In genomic region chr3:157058392-157059071, GRCh38 we compare ENCODE assay signal across 12 cellular contexts.
"Had no signal": no experiment of that assay in that cellular context is flagged by ENCODE, and none has a peak within 500 bp of the region (broad histone marks: within the 10 kb centered on the region; RNA-seq: fewer than 3 reads in every experiment).

No MANE protein-coding gene starts in this region.

- H3K9me3 ChIP-seq: esophagus muscularis mucosa, right lobe of liver, testis had no signal

- H3K36me3 ChIP-seq: esophagus muscularis mucosa, right lobe of liver had no signal

- ATAC-seq: right lobe of liver, WTC11 had no signal

- DNase-seq: activated CD4-positive, alpha-beta memory T cell treated with anti-CD3 and anti-CD28 coated beads for 36 hours; activated CD4-positive, alpha-beta T cell treated with anti-CD3 and anti-CD28 coated beads for 4 hours; effector CD4-positive, alpha-beta T cell; naive B cell; right lobe of liver; small intestine; stimulated activated CD4-positive, alpha-beta T cell treated with anti-CD3 and anti-CD28 coated beads, Interleukin-15, amount 100 ng/mL, for 24 hours; stimulated activated CD4-positive, alpha-beta T cell treated with anti-CD3 and anti-CD28 coated beads, Interleukin-4, amount 100 ng/mL, for 1 hour; testis had no signal

- H3K4me1 ChIP-seq: right lobe of liver, testis had no signal

- FAIRE-seq: endothelial cell of umbilical vein, small intestine had no signal

- H3K4me3 ChIP-seq: esophagus muscularis mucosa, right lobe of liver, testis had no signal
